Comparison of ENCODE assay signal across 9 cellular contexts in genomic region chr1:220690140-220691038, GRCh38. TPM values are rescaled to one million over a fixed set of nuclear protein-coding genes. Genes with fewer than 3 reads are reported as not detected.
A peak's percentile ranks its signal among the peaks of the same experiment; 100 is the strongest.
DNase-seq lines count a peak whose midpoint lies in the region; ATAC-seq and TF ChIP-seq lines count a peak whose summit lies in the region.
"Had no signal": no experiment of that assay in that cellular context is flagged by ENCODE, and none has a peak within 500 bp of the region (broad histone marks: within the 10 kb centered on the region; RNA-seq: fewer than 3 reads in every experiment).

Gene C1orf115 (plus strand): TSS chr1:220690363. CDS start chr1:220690403, 40 bp downstream.

- ATAC-seq in HG03045 (IDR thresholded peaks at IDR 0.05; ENCODE audit: unreplicated experiment) (peak; percentile 97), lung (ENCODE audit: insufficient read depth, low FRiP score) (peak; percentile 97)

- DNase-seq in 8988T, result peak; percentile 90
- DNase-seq in NCI-H2196 (lab: John Stamatoyannopoulos, UW; ENCODE audit: unreplicated experiment), result peak; percentile 85
- peak; percentile 57 to 63 for DNase-seq in activated CD4-positive, alpha-beta T cell treated with anti-CD3 and anti-CD28 coated beads, Interleukin-2, amount 50 U/mL, for 24 hours (ENCODE audit: low read depth in 1 of 2, low spot score in 1 of 2)
- DNase-seq in dermis microvascular lymphatic vessel endothelial cell (ENCODE audit: low read depth in 2 of 2), result peak; percentile 50 to 82
- DNase-seq in lung (ENCODE audit: low spot score), result peak; percentile 81
- peak; percentile 42 to 76 (median 54) for DNase-seq in stimulated activated CD4-positive, alpha-beta T cell treated with anti-CD3 and anti-CD28 coated beads, TNF-alpha, amount 100 ng/mL, for 24 hours (ENCODE audit: low read depth in 3 of 3)
- DNase-seq: DND-41 had no signal

- H3K9me3 ChIP-seq in lung (ENCODE audit: control insufficient read depth in 2 of 2, insufficient read depth in 1 of 2, low read length in 1 of 2), result no peaks in the 10 kb centered on the region

- no peaks in the 10 kb centered on the region for H3K27me3 ChIP-seq in lung (ENCODE audit: control insufficient read depth, insufficient read depth)

- TF ChIP-seq POLR2A in GM18526 (IDR thresholded peaks at IDR 0.05; ENCODE audit: extremely low read depth, insufficient read length), result peak; percentile 18

- no peaks in the 10 kb centered on the region for H3K4me1 ChIP-seq in lung (ENCODE audit: control insufficient read depth in 2 of 2, insufficient read depth in 2 of 2, low read length in 2 of 2)

- 2 to 3% methylated on average over 78 to 93 of the region's 93 CpGs for WGBS in lung, 2 donors

- no peaks in the 10 kb centered on the region for H3K36me3 ChIP-seq in lung (ENCODE audit: control insufficient read depth in 2 of 2, insufficient read depth in 2 of 2, low read length in 2 of 2)

- peak within 1 kb of the TSS; percentile 62 to 87 for H3K27ac ChIP-seq in lung (ENCODE audit: low read depth in 1 of 2, low read length in 1 of 2)

- peak; percentile 47 for TF ChIP-seq CTCF in lung (IDR thresholded peaks at IDR 0.05; ENCODE audit: control extremely low read depth, extremely low read depth)

- H3K4me3 ChIP-seq in lung, result peak within 1 kb of the TSS; percentile 87

RNA-seq across cellular contexts. Expression of gene C1orf115, which starts in this region (rescaled TPM):
- 46.6 and 62.8 TPM in 2 replicates for total RNA-seq in dermis microvascular lymphatic vessel endothelial cell
- total RNA-seq in lung, result 10 to 100 TPM; 18.2 to 19.0 TPM
- polyA plus RNA-seq in lung, result 10 to 100 TPM; 13.3 to 18.9 TPM

Comparison
In these comparisons a context has a peak if more than half of its experiments do, and no peak if none do; other contexts are left out.
1. Peak in every context shown above with its lines: DNase-seq, ATAC-seq, H3K4me3 ChIP-seq and H3K27ac ChIP-seq.